Comparison of ENCODE assay signal across 2 cellular contexts in genomic region chr20:13741879-13742278, GRCh38.
TF ChIP-seq lines count a peak whose summit lies in the region.

No MANE protein-coding gene starts in this region.

TF ChIP-seq in A549, 52 proteins besides CTCF, POLR2A, EP300 and RAD21:
- no peak for TF ChIP-seq NFE2L2 (conservative IDR thresholded peaks at IDR 0.05; ENCODE audit: low read length)
- no peak for TF ChIP-seq FOSL2 (IDR thresholded peaks at IDR 0.05)
- TF ChIP-seq FOSL2 (CRISPR knock-in tag; IDR thresholded peaks at IDR 0.05): peak; percentile 32
- no peak for TF ChIP-seq KDM5A (IDR thresholded peaks at IDR 0.05)

TF ChIP-seq in K562, 482 proteins besides CTCF, POLR2A, EP300 and RAD21:
- TF ChIP-seq MAFF (IDR thresholded peaks at IDR 0.05; ENCODE audit: low read length) (no peak), ATF3 (IDR thresholded peaks at IDR 0.05) (0 out of 2 replicates have a peak, but pooled peaks have one; percentile 21), ATF3 (CRISPR knock-in tag; conservative IDR thresholded peaks at IDR 0.05) (no peak)
